Comparison of ENCODE assay signal across 18 cellular contexts in the genomic region with DNA sequence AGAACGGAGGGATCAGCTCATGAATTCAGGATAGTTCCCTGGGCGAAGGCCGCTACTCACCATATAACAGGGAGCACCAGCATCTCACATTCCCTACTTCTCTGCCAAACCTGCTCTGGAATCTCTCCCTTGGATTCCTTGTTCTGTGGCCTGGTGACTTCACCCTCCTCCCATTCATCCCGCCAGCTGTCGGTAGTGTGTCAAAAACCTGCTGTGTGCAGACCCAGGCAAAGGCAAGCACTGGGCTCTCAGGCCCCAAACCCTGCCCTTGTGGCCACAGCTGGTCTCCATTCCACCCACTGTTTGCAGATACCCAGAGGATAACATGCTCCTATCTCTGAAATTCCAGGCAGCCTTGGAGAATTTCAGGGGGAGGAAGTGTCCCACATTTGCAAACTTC.
DNase-seq lines count a peak whose midpoint lies in the region; ATAC-seq and TF ChIP-seq lines count a peak whose summit lies in the region.
"Had no signal": no experiment of that assay in that cellular context is flagged by ENCODE, and none has a peak within 500 bp of the region (broad histone marks: within the 10 kb centered on the region; RNA-seq: fewer than 3 reads in every experiment).

No MANE protein-coding gene starts in this region.

- no peak overlapping the region for H2AFZ ChIP-seq in fibroblast of lung (ENCODE audit: low read length)
- peak overlapping the region; percentile 17 for H2AFZ ChIP-seq in osteoblast (ENCODE audit: low read length)

- H3K79me2 ChIP-seq in fibroblast of lung (ENCODE audit: control insufficient read depth, insufficient read depth, low read length) (no peaks in the 10 kb centered on the region), osteoblast (ENCODE audit: insufficient read depth, low read length) (no peaks in the 10 kb centered on the region)

- DNase-seq in EH (ENCODE audit: low read depth) (peak; percentile 65), NCI-H69 (lab: John Stamatoyannopoulos, UW) (peak; percentile 28), fibroblast of lung (ENCODE audit: low read depth in 2 of 2) (peak; percentile 43 to 93), osteoblast (ENCODE audit: insufficient read length, low spot score, missing footprints) (peak; percentile 43), anterior cingulate cortex (lab: John Stamatoyannopoulos, UW) (no peak), WERI-Rb-1 (no peak), mesenteric fat pad (ENCODE audit: low spot score) (no peak)
- DNase-seq: activated CD4-positive, alpha-beta T cell treated with anti-CD3 and anti-CD28 coated beads for 36 hours; activated CD8-positive, alpha-beta memory T cell treated with anti-CD3 and anti-CD28 coated beads, Interleukin-2, amount 10 ng/mL, durations not matched to agents 7 days and 5 days; AML-193; COR-L47; foreskin melanocyte; NCI-H1694; pancreas; stimulated activated CD4-positive, alpha-beta T cell treated with anti-CD3 and anti-CD28 coated beads, Interleukin-4, amount 100 ng/mL, for 24 hours had no signal

- H3K27ac ChIP-seq in fibroblast of lung (ENCODE audit: insufficient read depth, low read length) (no peak overlapping the region), osteoblast (ENCODE audit: low read depth, low read length) (peak overlapping the region; percentile 39), WERI-Rb-1 (no peak overlapping the region)
- H3K27ac ChIP-seq: pancreas had no signal

- H3K4me3 ChIP-seq in fibroblast of lung (replicated peaks in 1 of 4; ENCODE audit: control extremely low read depth in 1 of 4, insufficient read depth in 1 of 4, low read depth in 3 of 4, low read length in 4 of 4) (no peak overlapping the region), osteoblast (ENCODE audit: insufficient read depth, low read length) (no peak overlapping the region), WERI-Rb-1 (ENCODE audit: low read depth, low read length) (no peak overlapping the region)
- H3K4me3 ChIP-seq: pancreas, skin epidermis had no signal

- no peaks in the 10 kb centered on the region for H4K20me1 ChIP-seq in fibroblast of lung (ENCODE audit: control insufficient read depth, extremely low read depth, insufficient read depth, low read length)
- no peaks in the 10 kb centered on the region for H4K20me1 ChIP-seq in osteoblast (ENCODE audit: insufficient read depth, low read length)

- H3K4me1 ChIP-seq in fibroblast of lung (ENCODE audit: control insufficient read depth, extremely low read depth, insufficient read depth, low read length) (peaks cover 5% of the 10 kb centered on the region), osteoblast (ENCODE audit: insufficient read depth, low read length) (peaks cover 15% of the 10 kb centered on the region)
- H3K4me1 ChIP-seq: pancreas had no signal

- no peaks in the 10 kb centered on the region for H3K9me3 ChIP-seq in fibroblast of lung (ENCODE audit: control insufficient read depth, insufficient read depth, low read depth, low read length)
- H3K9me3 ChIP-seq in osteoblast (ENCODE audit: low read depth, low read length), result no peaks in the 10 kb centered on the region
- no peaks in the 10 kb centered on the region for H3K9me3 ChIP-seq in WERI-Rb-1 (ENCODE audit: severe bottlenecking)
- H3K9me3 ChIP-seq: pancreas had no signal

- H3K27me3 ChIP-seq in fibroblast of lung (ENCODE audit: control insufficient read depth, insufficient read depth, low read length) (no peaks in the 10 kb centered on the region), osteoblast (ENCODE audit: insufficient read depth, low read length) (no peaks in the 10 kb centered on the region), WERI-Rb-1 (ENCODE audit: insufficient read depth, low read depth, severe bottlenecking) (no peaks in the 10 kb centered on the region)
- H3K27me3 ChIP-seq: pancreas had no signal

- H3K9ac ChIP-seq in fibroblast of lung (ENCODE audit: insufficient read depth, low read length), result no peak overlapping the region

- H3K4me2 ChIP-seq in fibroblast of lung (ENCODE audit: extremely low read depth, insufficient read depth, low read length), result no peak overlapping the region
- no peak overlapping the region for H3K4me2 ChIP-seq in osteoblast (ENCODE audit: insufficient read depth, low read length)

- ATAC-seq in HG02571 (IDR thresholded peaks at IDR 0.05; ENCODE audit: unreplicated experiment), result no peak
- ATAC-seq: activated CD4-positive, alpha-beta T cell treated with anti-CD3 and anti-CD28 coated beads for 36 hours; activated CD8-positive, alpha-beta memory T cell treated with anti-CD3 and anti-CD28 coated beads, Interleukin-2, amount 10 ng/mL, durations not matched to agents 7 days and 5 days; Panc1; pancreas had no signal

- TF ChIP-seq CTCF in fibroblast of lung (conservative IDR thresholded peaks at IDR 0.05 in 1 of 2, IDR thresholded peaks at IDR 0.05 in 1 of 2; ENCODE audit: low read depth in 1 of 2, low read length in 2 of 2), result no peak
- no peak for TF ChIP-seq CTCF in osteoblast (IDR thresholded peaks at IDR 0.05; ENCODE audit: extremely low read depth, low read depth, low read length)
- no peak for TF ChIP-seq CTCF in WERI-Rb-1 (IDR thresholded peaks at IDR 0.05; ENCODE audit: low read depth, low read length)

- H3K36me3 ChIP-seq in fibroblast of lung (ENCODE audit: control insufficient read depth, insufficient read depth, low read length) (no peaks in the 10 kb centered on the region), osteoblast (ENCODE audit: insufficient read depth, low read length) (no peaks in the 10 kb centered on the region), WERI-Rb-1 (no peaks in the 10 kb centered on the region)
- H3K36me3 ChIP-seq: pancreas had no signal

Comparison
In these comparisons a context has a peak if more than half of its experiments do, and no peak if none do; other contexts are left out.
1. DNase-seq: peak in EH (single experiment), NCI-H69 (single experiment), fibroblast of lung (2 of 2) and osteoblast (single experiment); none in anterior cingulate cortex (0 of 58), WERI-Rb-1 (single experiment) and mesenteric fat pad (single experiment).